11 cellular contexts compared by ENCODE assay signal in the genomic region with DNA sequence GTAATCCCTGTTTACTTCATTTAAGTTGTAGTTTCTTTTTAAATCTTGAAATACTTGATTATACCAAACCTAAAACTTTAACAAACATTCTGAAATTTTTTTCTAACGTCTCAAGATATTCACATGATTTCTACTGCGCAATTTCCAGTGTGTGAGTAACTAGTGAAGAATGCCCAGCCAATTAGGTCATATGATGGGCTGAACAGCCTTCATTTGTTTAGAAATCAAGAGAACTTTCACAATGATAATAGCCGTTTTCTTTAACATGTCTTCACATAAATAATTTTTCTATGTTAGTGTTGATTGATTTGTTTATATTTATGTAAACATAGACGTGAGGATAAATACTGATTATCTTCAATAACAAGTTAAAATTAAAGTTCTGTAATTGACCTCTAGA. TPM values are rescaled to one million over a fixed set of nuclear protein-coding genes. Genes with fewer than 3 reads are reported as not detected.
DNase-seq lines count a peak whose midpoint lies in the region; ATAC-seq, FAIRE-seq and TF ChIP-seq lines count a peak whose summit lies in the region.
"Had no signal": no experiment of that assay in that cellular context is flagged by ENCODE, and none has a peak within 500 bp of the region (broad histone marks: within the 10 kb centered on the region; RNA-seq: fewer than 3 reads in every experiment).

No MANE protein-coding gene starts in this region.

- H3K36me3 Mint-ChIP-seq in stimulated activated memory B cell treated with anti-CD40 and anti-IgM and Interleukin-4, amounts not matched to agents 10 μg/mL and 1 μg/mL and 100 μg/mL, for 72 hours: peaks cover 50% of the 10 kb centered on the region

- CTCF ChIA-PET in AG04450 (lab: Charles Lee) (no interaction called here), OCI-LY7 (lab: Charles Lee; ENCODE audit: unreplicated experiment) (no interaction called here)

- no peak overlapping the region for H3K4me3 Mint-ChIP-seq in stimulated activated memory B cell treated with anti-CD40 and anti-IgM and Interleukin-4, amounts not matched to agents 10 μg/mL and 1 μg/mL and 100 μg/mL, for 72 hours

- H3K9me3 ChIP-seq in AG04450 (ENCODE audit: control insufficient read depth, insufficient read depth, low read length) (no peaks in the 10 kb centered on the region), esophagus squamous epithelium (no peaks in the 10 kb centered on the region), OCI-LY7 (ENCODE audit: low read length) (no peaks in the 10 kb centered on the region)

- DNase-seq in AG04450 (ENCODE audit: low read depth, low spot score): peak; percentile 78
- DNase-seq in RCC 7860 (ENCODE audit: low spot score): peak; percentile 64
- no peak for DNase-seq in esophagus squamous epithelium (lab: John Stamatoyannopoulos, UW)
- DNase-seq in non-pigmented ciliary epithelial cell (ENCODE audit: low read depth): peak; percentile 81
- no peak for DNase-seq in NOMO-1 (lab: John Stamatoyannopoulos, UW; ENCODE audit: unreplicated experiment in 2 of 2)
- DNase-seq in NCI-H2227 (lab: John Stamatoyannopoulos, UW; ENCODE audit: unreplicated experiment): no peak
- no peak for DNase-seq in OCI-LY7 (ENCODE audit: low spot score)
- DNase-seq: activated CD4-positive, alpha-beta T cell treated with anti-CD3 and anti-CD28 coated beads, Interleukin-2, amount 50 U/mL, for 4 hours; NCI-H1048 had no signal

- WGBS in esophagus squamous epithelium, 2 donors: 36 to 38% methylated on average over 4 of the region's 4 CpGs

- peaks cover 50% of the 10 kb centered on the region for H3K4me1 Mint-ChIP-seq in stimulated activated memory B cell treated with anti-CD40 and anti-IgM and Interleukin-4, amounts not matched to agents 10 μg/mL and 1 μg/mL and 100 μg/mL, for 72 hours

- intact Hi-C loops in esophagus squamous epithelium (cut with DNase I) (no loop called here), OCI-LY7 (cut with micrococcal nuclease; ENCODE audit: unreplicated experiment) (no loop called here)

- peaks cover 34% of the 10 kb centered on the region; the same call in 1 of the 2 replicates for H3K79me2 ChIP-seq in OCI-LY7 (ENCODE audit: insufficient read depth, low read depth, low read length)

- peak; percentile 95 for FAIRE-seq in RCC 7860 (lab: Jason Lieb, UNC)

- H3K4me2 ChIP-seq in OCI-LY7 (ENCODE audit: low read length): no peak overlapping the region

- H4K20me1 ChIP-seq in OCI-LY7 (ENCODE audit: insufficient read depth, low read length): peaks cover 12% of the 10 kb centered on the region; the same call in 1 of the 2 replicates

- no peaks in the 10 kb centered on the region for H3K9me3 Mint-ChIP-seq in stimulated activated memory B cell treated with anti-CD40 and anti-IgM and Interleukin-4, amounts not matched to agents 10 μg/mL and 1 μg/mL and 100 μg/mL, for 72 hours

- H3K27me3 ChIP-seq in AG04450 (ENCODE audit: control insufficient read depth, insufficient read depth, low read length) (no peaks in the 10 kb centered on the region), esophagus squamous epithelium (no peaks in the 10 kb centered on the region)

- no peak for TF ChIP-seq CTCF in AG04450 (IDR thresholded peaks at IDR 0.05; ENCODE audit: low read depth, low read length)
- TF ChIP-seq CTCF in esophagus squamous epithelium (IDR thresholded peaks at IDR 0.05): no peak
- no peak for TF ChIP-seq CTCF in OCI-LY7 (conservative IDR thresholded peaks at IDR 0.05; ENCODE audit: low read length)

- no peak for ATAC-seq in stimulated activated memory B cell treated with anti-CD40 and anti-IgM and Interleukin-4, amounts not matched to agents 10 μg/mL and 1 μg/mL and 100 μg/mL, for 72 hours

- no peak for TF ChIP-seq POLR2A in esophagus squamous epithelium (IDR thresholded peaks at IDR 0.05)

- no peak overlapping the region for H3K27ac Mint-ChIP-seq in stimulated activated memory B cell treated with anti-CD40 and anti-IgM and Interleukin-4, amounts not matched to agents 10 μg/mL and 1 μg/mL and 100 μg/mL, for 72 hours

- H3K9me2 ChIP-seq in OCI-LY7 (ENCODE audit: insufficient read depth, low read length): no peaks in the 10 kb centered on the region

- no TSS peak for BruUV-seq in OCI-LY7 (replicated peaks; lab: Mats Ljungman, UMichigan)

- H3K27me3 Mint-ChIP-seq in stimulated activated memory B cell treated with anti-CD40 and anti-IgM and Interleukin-4, amounts not matched to agents 10 μg/mL and 1 μg/mL and 100 μg/mL, for 72 hours: no peaks in the 10 kb centered on the region

- H3K36me3 ChIP-seq in esophagus squamous epithelium: peaks cover 0 to 21% (median 0%) of the 10 kb centered on the region in 3 donors
- H3K36me3 ChIP-seq in OCI-LY7 (ENCODE audit: insufficient read depth, low read length): peaks cover 21% of the 10 kb centered on the region

- H3K4me3 ChIP-seq in AG04450 (ENCODE audit: low read depth, low read length) (no peak overlapping the region), esophagus squamous epithelium (no peak overlapping the region), OCI-LY7 (ENCODE audit: low read depth, low read length, poor library complexity, severe bottlenecking) (no peak overlapping the region)

- H3K4me1 ChIP-seq in esophagus squamous epithelium (peaks cover 0 to 28% (median 2%) of the 10 kb centered on the region in 3 donors), OCI-LY7 (ENCODE audit: insufficient read depth, low read length, poor library complexity, severe bottlenecking) (no peaks in the 10 kb centered on the region)

- H3K27ac ChIP-seq in AG04450 (ENCODE audit: low read depth, low read length): no peak overlapping the region
- peak overlapping the region in 3 of 4 donors; percentile 70 to 79 (median 73) for H3K27ac ChIP-seq in esophagus squamous epithelium
- no peak overlapping the region for H3K27ac ChIP-seq in OCI-LY7 (ENCODE audit: low read depth, low read length, poor library complexity, severe bottlenecking)
- H3K27ac ChIP-seq: C4-2B had no signal

- POLR2A ChIA-PET in AG04450 (lab: Yijun Ruan, JAX) (interaction anchor here (0.7 to 1.0 kb wide), 2 partner anchors 21 to 441 kb away, joined by 3 to 10 read pairs; no protein-coding TSS in a partner anchor), OCI-LY7 (lab: Charles Lee) (interaction anchor here (0.7 kb wide), 1 partner anchor 19 kb away, joined by 3 read pairs; no protein-coding TSS in a partner anchor)

- H2AFZ ChIP-seq in OCI-LY7 (ENCODE audit: low read length): no peak overlapping the region

RNA-seq across cellular contexts. Expression of a gene that starts 21.8 kb away (rescaled TPM):
- polyA plus RNA-seq in AG04450 (2011; rRNA removed): 31.3 and 43.6 TPM in 2 replicates
- 28.5 and 34.5 TPM in 2 replicates for polyA minus RNA-seq in AG04450 (2011; rRNA and poly(A)+ RNA removed)
- 10 to 100 TPM; 19.9 to 28.6 (median 22.7) TPM for total RNA-seq in esophagus squamous epithelium
- 8.6 and 12.9 TPM in 2 replicates for total RNA-seq in OCI-LY7 (2014; rRNA removed; shearing (Covaris generic))
- 18.2 and 18.8 TPM in 2 replicates for total RNA-seq in OCI-LY7 (2022)

RNA-seq across cellular contexts. Expression of a gene that starts 48.6 kb away (rescaled TPM):
- 42.0 and 53.7 TPM in 2 replicates for polyA plus RNA-seq in AG04450 (2011; rRNA removed)
- polyA minus RNA-seq in AG04450 (2011; rRNA and poly(A)+ RNA removed): 10.4 and 17.4 TPM in 2 replicates
- total RNA-seq in esophagus squamous epithelium (10 to 100 TPM; 11.0 to 23.8 (median 16.7) TPM), OCI-LY7 (2022) (not detected in 2 replicates)
- not detected in 2 replicates for total RNA-seq in OCI-LY7 (2014; rRNA removed; shearing (Covaris generic))

Comparison
In these comparisons a context has a peak if more than half of its experiments do, and no peak if none do; other contexts are left out.
1. DNase-seq: peak in AG04450 (single experiment), RCC 7860 (single experiment) and non-pigmented ciliary epithelial cell (single experiment); none in esophagus squamous epithelium (single experiment), NOMO-1 (0 of 2), NCI-H2227 (single experiment) and OCI-LY7 (single experiment).
2. H3K27ac ChIP-seq: peak in esophagus squamous epithelium (3 of 4); none in AG04450 (single experiment) and OCI-LY7 (single experiment).
3. RNA of a gene that starts 48.6 kb away (total RNA-seq): 11.0 to 23.8 TPM in esophagus squamous epithelium; not detected in OCI-LY7; every median in the first group is over 10 times any median in the second.